ENCODE assay signal across 8 cellular contexts in the genomic region with DNA sequence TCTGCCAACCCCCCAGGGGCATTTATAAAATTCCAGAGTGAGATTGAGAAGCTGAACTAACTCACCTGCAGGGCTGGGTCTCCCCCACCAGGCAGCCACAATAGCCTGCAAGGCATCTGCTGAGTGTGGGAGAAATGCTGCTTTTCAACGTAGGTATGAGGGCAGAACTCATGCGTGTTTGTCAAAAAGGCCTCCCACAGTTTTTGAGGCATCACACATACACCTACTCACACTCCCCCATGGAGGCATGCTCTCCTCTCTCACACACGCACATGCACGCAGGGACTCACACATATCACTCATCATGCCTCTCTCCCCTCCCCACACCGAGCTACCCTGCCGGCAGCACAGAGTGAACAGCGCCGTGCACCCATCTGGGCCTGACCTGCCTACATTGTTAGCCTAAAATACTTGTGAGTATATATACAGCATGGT.
DNase-seq lines count a peak whose midpoint lies in the region; ATAC-seq and TF ChIP-seq lines count a peak whose summit lies in the region.

No MANE protein-coding gene starts in this region.

- in situ Hi-C loops in HAP-1 (cut with MboI; ENCODE audit: low sequenced_read_pairs), result no loop called here

- H3K27ac ChIP-seq in mucosa of rectum (ENCODE audit: low read depth in 2 of 2, low read length in 2 of 2), result peak overlapping the region; percentile 45 to 67

- H3K36me3 Mint-ChIP-seq in activated CD8-positive, alpha-beta T cell treated with anti-CD3 and anti-CD28 coated beads for 36 hours (ENCODE audit: low read depth), result peaks cover 14% of the 10 kb centered on the region

- no peaks in the 10 kb centered on the region for H3K9me3 ChIP-seq in mucosa of rectum (ENCODE audit: control insufficient read depth in 2 of 2, low read length in 2 of 2)
- H3K9me3 ChIP-seq in HAP-1, result peaks cover 2% of the 10 kb centered on the region; the same call in 1 of the 2 replicates

- peak; percentile 14 for DNase-seq in GM19238 (ENCODE audit: insufficient read length, low spot score)
- peak; percentile 76 for DNase-seq in activated CD8-positive, alpha-beta T cell treated with anti-CD3 and anti-CD28 coated beads for 36 hours
- DNase-seq in HAP-1 (ENCODE audit: low spot score in 2 of 2), result no peak
- DNase-seq in NK-92 treated with Interleukin-12 subunit alpha and Interleukin-12 subunit beta, amount 100 ng/mL, for 24 hours (lab: John Stamatoyannopoulos, UW), result no peak
- no peak for DNase-seq in left lobe of liver (ENCODE audit: low spot score)
- no peak for DNase-seq in AG08395 (ENCODE audit: low spot score)

- POLR2A ChIA-PET in activated CD8-positive, alpha-beta T cell treated with anti-CD3 and anti-CD28 coated beads for 36 hours (lab: Charles Lee), result interaction anchor here (0.8 to 1.7 kb wide), 2 partner anchors 13 to 58 kb away, joined by 3 to 5 read pairs; no protein-coding TSS in a partner anchor

- H3K9ac ChIP-seq in mucosa of rectum (ENCODE audit: low read depth in 1 of 2, low read length in 2 of 2), result no peak overlapping the region

- no peaks in the 10 kb centered on the region for H3K27me3 Mint-ChIP-seq in activated CD8-positive, alpha-beta T cell treated with anti-CD3 and anti-CD28 coated beads for 36 hours

- intact Hi-C loops in activated CD8-positive, alpha-beta T cell treated with anti-CD3 and anti-CD28 coated beads for 36 hours (cut with micrococcal nuclease), result no loop called here

- H3K27ac Mint-ChIP-seq in activated CD8-positive, alpha-beta T cell treated with anti-CD3 and anti-CD28 coated beads for 36 hours, result peak overlapping the region; percentile 94

- H3K4me1 Mint-ChIP-seq in activated CD8-positive, alpha-beta T cell treated with anti-CD3 and anti-CD28 coated beads for 36 hours (ENCODE audit: low read depth), result peaks cover 59% of the 10 kb centered on the region

- CTCF ChIA-PET in activated CD8-positive, alpha-beta T cell treated with anti-CD3 and anti-CD28 coated beads for 36 hours (lab: Charles Lee), result interaction anchor here (0.9 to 1.5 kb wide), 2 partner anchors 10 to 107 kb away, joined by 3 to 6 read pairs; no protein-coding TSS in a partner anchor

- H3K36me3 ChIP-seq in mucosa of rectum (ENCODE audit: control insufficient read depth in 2 of 2, insufficient read depth in 2 of 2, low read length in 2 of 2) (no peaks in the 10 kb centered on the region), HAP-1 (replicated peaks) (no peaks in the 10 kb centered on the region)

- no peaks in the 10 kb centered on the region for H3K9me3 Mint-ChIP-seq in activated CD8-positive, alpha-beta T cell treated with anti-CD3 and anti-CD28 coated beads for 36 hours

- H3K4me3 ChIP-seq in mucosa of rectum (ENCODE audit: low read length in 2 of 2), result no peak overlapping the region
- H3K4me3 ChIP-seq in HAP-1, result no peak overlapping the region

- H3K4me1 ChIP-seq in mucosa of rectum (ENCODE audit: control insufficient read depth in 2 of 2, insufficient read depth in 2 of 2, low read length in 2 of 2) (peaks cover 0 to 9% of the 10 kb centered on the region in 2 donors), HAP-1 (no peaks in the 10 kb centered on the region)

- peak; percentile 49 for ATAC-seq in HG03095 (IDR thresholded peaks at IDR 0.05; ENCODE audit: unreplicated experiment)
- ATAC-seq in activated CD8-positive, alpha-beta T cell treated with anti-CD3 and anti-CD28 coated beads for 36 hours, result peak; percentile 86
- ATAC-seq in left lobe of liver, result no peak

- peak overlapping the region; percentile 56 for H3K4me3 Mint-ChIP-seq in activated CD8-positive, alpha-beta T cell treated with anti-CD3 and anti-CD28 coated beads for 36 hours

- no peak for TF ChIP-seq CTCF in activated CD8-positive, alpha-beta T cell treated with anti-CD3 and anti-CD28 coated beads for 36 hours (IDR thresholded peaks at IDR 0.05)

- H3K27me3 ChIP-seq in mucosa of rectum (ENCODE audit: control insufficient read depth in 2 of 2, insufficient read depth in 2 of 2, low read length in 2 of 2) (no peaks in the 10 kb centered on the region), HAP-1 (ENCODE audit: low read depth) (no peaks in the 10 kb centered on the region)

Comparison
In these comparisons a context has a peak if more than half of its experiments do, and no peak if none do; other contexts are left out.
1. DNase-seq: peak in GM19238 (single experiment) and activated CD8-positive, alpha-beta T cell treated with anti-CD3 and anti-CD28 coated beads for 36 hours (single experiment); none in HAP-1 (0 of 2), NK-92 treated with Interleukin-12 subunit alpha and Interleukin-12 subunit beta, amount 100 ng/mL, for 24 hours (single experiment), left lobe of liver (single experiment) and AG08395 (single experiment).